Comparison of ENCODE assay signal across 8 cellular contexts in genomic region chr19:49637865-49638350, GRCh38. TPM values are rescaled to one million over a fixed set of nuclear protein-coding genes. Genes with fewer than 3 reads are reported as not detected.
A peak's percentile ranks its signal among the peaks of the same experiment; 100 is the strongest.
DNase-seq lines count a peak whose midpoint lies in the region; ATAC-seq, FAIRE-seq and TF ChIP-seq lines count a peak whose summit lies in the region.

No MANE protein-coding gene starts in this region.

- POLR2A ChIA-PET in HCT116 (lab: Charles Lee) = interaction anchor here (1.2 to 4.7 kb wide), 2 partner anchors 37 to 46 kb away, joined by 4 to 50 read pairs; partner anchors contain the start of gene PRR12
- POLR2A ChIA-PET in activated CD4-positive, alpha-beta memory T cell treated with anti-CD3 and anti-CD28 coated beads, Interleukin-2, amount 10 ng/mL, durations not matched to agents 7 days and 5 days (lab: Charles Lee) = interaction anchor here (0.7 kb wide), 1 partner anchor 822 kb away, joined by 3 read pairs; no protein-coding TSS in a partner anchor

- peak overlapping the region; percentile 99 for H3K9ac ChIP-seq in HCT116 (ENCODE audit: low read length)

- H3K27me3 ChIP-seq in HCT116 (ENCODE audit: insufficient read depth, low read length) (no peaks in the 10 kb centered on the region), heart left ventricle (no peaks in the 10 kb centered on the region)

- intact Hi-C loops in HCT116 (cut with micrococcal nuclease) = loop anchor here (2.0 kb wide), 1 partner anchor 23 kb away; no protein-coding TSS in a partner anchor
- intact Hi-C loops in heart left ventricle (cut with DNase I) = loop anchor here in 7 of 10 donors (2.0 to 5.0 kb wide), 4 partner anchors 41 to 47 kb away; partner anchors contain the start of gene PRR12 (in 5 of the 7)

- peak; percentile 33 for ATAC-seq in HCT116
- peak in 3 of 4 donors; percentile 7 to 17 (median 13) for ATAC-seq in heart left ventricle
- no peak for ATAC-seq in GM18861 (IDR thresholded peaks at IDR 0.05; ENCODE audit: unreplicated experiment)
- ATAC-seq in HG02759 (IDR thresholded peaks at IDR 0.05; ENCODE audit: unreplicated experiment) = no peak

- no peaks in the 10 kb centered on the region for H4K20me1 ChIP-seq in HCT116 (ENCODE audit: insufficient read depth)

- in situ Hi-C loops in ACHN (cut with HindIII; ENCODE audit: low pct_ligation_motif_present, low pct_unique_long_range_greater_than_20kb, low sequenced_read_pairs) = no loop called here

- peaks cover 17% of the 10 kb centered on the region for H3K79me2 ChIP-seq in HCT116 (ENCODE audit: insufficient read depth, low read length)

- peak overlapping the region; percentile 68 to 92 for H3K4me3 ChIP-seq in HCT116 (replicated peaks in 1 of 2; ENCODE audit: low read depth in 1 of 2, low read length in 2 of 2)
- H3K4me3 ChIP-seq in heart left ventricle = peak overlapping the region; percentile 18 to 100 (median 92)
- peak overlapping the region; percentile 14 for H3K4me3 ChIP-seq in retinal pigment epithelial cell (ENCODE audit: low read length)

- CTCF ChIA-PET in HCT116 (lab: Charles Lee) = interaction anchor here (0.9 kb wide), 1 partner anchor 68 kb away, joined by 5 read pairs; no protein-coding TSS in a partner anchor
- CTCF ChIA-PET in activated CD4-positive, alpha-beta memory T cell treated with anti-CD3 and anti-CD28 coated beads, Interleukin-2, amount 10 ng/mL, durations not matched to agents 7 days and 5 days (lab: Charles Lee) = no interaction called here

- peaks cover 5% of the 10 kb centered on the region for H3K36me3 Mint-ChIP-seq in activated CD4-positive, alpha-beta memory T cell treated with anti-CD3 and anti-CD28 coated beads, Interleukin-2, amount 10 ng/mL, durations not matched to agents 7 days and 5 days (ENCODE audit: low read depth)

- RAD21 ChIA-PET in HCT116 (lab: Charles Lee; ENCODE audit: low non-redundant PET in 1 of 2, low total read pairs in 2 of 2, uncharacterized antibody in 2 of 2, unreplicated experiment in 2 of 2) = no interaction called here

- H3K9me2 ChIP-seq in HCT116 (ENCODE audit: insufficient read depth) = no peaks in the 10 kb centered on the region

- H3K9me3 ChIP-seq in HCT116 (ENCODE audit: control insufficient read depth in 1 of 2, insufficient read depth in 1 of 2, low read depth in 1 of 2, low read length in 2 of 2) = no peaks in the 10 kb centered on the region
- no peaks in the 10 kb centered on the region for H3K9me3 ChIP-seq in heart left ventricle

- TF ChIP-seq POLR2A in HCT116 (IDR thresholded peaks at IDR 0.05; ENCODE audit: borderline replicate concordance, extremely low read depth, insufficient read depth, insufficient read length) = no peak
- TF ChIP-seq POLR2A in heart left ventricle (IDR thresholded peaks at IDR 0.05) = peak in 1 of 2 donors; percentile 60
- TF ChIP-seq POLR2A in GM12891 (IDR thresholded peaks at IDR 0.05; ENCODE audit: low read depth, low read length) = no peak

- no peaks in the 10 kb centered on the region for H3K9me3 Mint-ChIP-seq in activated CD4-positive, alpha-beta memory T cell treated with anti-CD3 and anti-CD28 coated beads, Interleukin-2, amount 10 ng/mL, durations not matched to agents 7 days and 5 days

- TF ChIP-seq RAD21 in HCT116 (IDR thresholded peaks at IDR 0.05; ENCODE audit: low read depth) = no peak

- no peak for TF ChIP-seq CTCF in HCT116 (IDR thresholded peaks at IDR 0.05 in 2 of 3, conservative IDR thresholded peaks at IDR 0.05 in 1 of 3; ENCODE audit: borderline replicate concordance in 1 of 3, insufficient read depth in 1 of 3, low read depth in 2 of 3, low read length in 2 of 3)
- no peak for TF ChIP-seq CTCF in heart left ventricle (IDR thresholded peaks at IDR 0.05)
- no peak for TF ChIP-seq CTCF in retinal pigment epithelial cell (conservative IDR thresholded peaks at IDR 0.05; ENCODE audit: low read depth, low read length)

- DNase-seq in ACHN (peak; percentile 77), HCT116 (ENCODE audit: low read depth, low spot score) (no peak), heart left ventricle (peak; percentile 92 to 95 (median 94)), retinal pigment epithelial cell (ENCODE audit: low read depth) (no peak), GM12891 (ENCODE audit: insufficient read length, low spot score) (no peak)
- DNase-seq in activated CD4-positive, alpha-beta memory T cell treated with anti-CD3 and anti-CD28 coated beads, Interleukin-2, amount 10 ng/mL, durations not matched to agents 7 days and 5 days = peak; percentile 30

- FAIRE-seq in GM12891 (lab: Jason Lieb, UNC) = no peak

- H3K36me3 ChIP-seq in HCT116 (ENCODE audit: control insufficient read depth in 1 of 2, insufficient read depth in 2 of 2, low read length in 2 of 2) = no peaks in the 10 kb centered on the region; a peak in 1 of 4 replicates
- peaks cover 0 to 23% (median 12%) of the 10 kb centered on the region in 9 donors for H3K36me3 ChIP-seq in heart left ventricle

- no peak overlapping the region for H2AFZ ChIP-seq in HCT116 (ENCODE audit: low read depth, low read length, poor library complexity, severe bottlenecking)

- H3K4me1 ChIP-seq in HCT116 (ENCODE audit: control insufficient read depth in 1 of 2, insufficient read depth in 2 of 2, low read length in 2 of 2) (peaks cover 11 to 42% of the 10 kb centered on the region in 2 experiments), heart left ventricle (peaks cover 0 to 55% (median 39%) of the 10 kb centered on the region in 12 donors)

- H3K27ac ChIP-seq in HCT116 (ENCODE audit: low read depth, low read length) (peak overlapping the region; percentile 98), heart left ventricle (peak overlapping the region; percentile 96 to 100 (median 99))

- H3K4me1 Mint-ChIP-seq in activated CD4-positive, alpha-beta memory T cell treated with anti-CD3 and anti-CD28 coated beads, Interleukin-2, amount 10 ng/mL, durations not matched to agents 7 days and 5 days = peaks cover 39% of the 10 kb centered on the region

- peak overlapping the region; percentile 92 for H3K4me2 ChIP-seq in HCT116 (ENCODE audit: low read length)

- H3K27ac Mint-ChIP-seq in activated CD4-positive, alpha-beta memory T cell treated with anti-CD3 and anti-CD28 coated beads, Interleukin-2, amount 10 ng/mL, durations not matched to agents 7 days and 5 days = no peak overlapping the region

- 6 to 11% (median 9%) methylated on average over 12 of the region's 12 CpGs for WGBS in heart left ventricle, 4 donors

- H3K27me3 Mint-ChIP-seq in activated CD4-positive, alpha-beta memory T cell treated with anti-CD3 and anti-CD28 coated beads, Interleukin-2, amount 10 ng/mL, durations not matched to agents 7 days and 5 days = peaks cover 6% of the 10 kb centered on the region

- no TSS peak for BruUV-seq in HCT116 (replicated peaks; lab: Mats Ljungman, UMichigan)

- H3K4me3 Mint-ChIP-seq in activated CD4-positive, alpha-beta memory T cell treated with anti-CD3 and anti-CD28 coated beads, Interleukin-2, amount 10 ng/mL, durations not matched to agents 7 days and 5 days = peak overlapping the region; percentile 98

TF ChIP-seq in GM12891, 5 proteins besides CTCF, POLR2A, EP300 and RAD21:
- TF ChIP-seq TAF1 (IDR thresholded peaks at IDR 0.05; ENCODE audit: low read depth, low read length) = no peak
- no peak for TF ChIP-seq POU2F2 (IDR thresholded peaks at IDR 0.05; ENCODE audit: low read depth, low read length)
- no peak for TF ChIP-seq POLR2AphosphoS5 (IDR thresholded peaks at IDR 0.05; ENCODE audit: low read depth, low read length)
- TF ChIP-seq SPI1 (IDR thresholded peaks at IDR 0.05; ENCODE audit: low read depth, low read length) = no peak
- TF ChIP-seq PAX5 (IDR thresholded peaks at IDR 0.05; ENCODE audit: insufficient read depth, low read length, severe bottlenecking) = no peak

RNA-seq across cellular contexts. Expression of gene RRAS, which starts 2.0 kb away (rescaled TPM):
- 55.9 TPM for total RNA-seq in HCT116 (2021; ENCODE audit: unreplicated experiment)
- polyA plus RNA-seq in HCT116 (2012) = 115 and 117 TPM in 2 replicates
- 10 to 100 TPM; 17.8 to 18.1 TPM for total RNA-seq in activated CD4-positive, alpha-beta memory T cell treated with anti-CD3 and anti-CD28 coated beads, Interleukin-2, amount 10 ng/mL, durations not matched to agents 7 days and 5 days
- 100 to 1,000 TPM in 7 of 9 donors, 10 to 100 TPM in 2; 64.4 to 149 (median 110) TPM for total RNA-seq in heart left ventricle
- 100 to 1,000 TPM; 133 to 177 TPM for polyA plus RNA-seq in heart left ventricle
- polyA plus RNA-seq in GM12891 (2012; ENCODE audit: low read depth, missing spikeins) = 3.7 TPM

RNA-seq across cellular contexts. Expression of gene SCAF1, which starts 4.1 kb away (rescaled TPM):
- total RNA-seq in HCT116 (2021; ENCODE audit: unreplicated experiment) (96.8 TPM), heart left ventricle (10 to 100 TPM; 24.5 to 52.8 (median 46.3) TPM)
- 39.9 and 46.0 TPM in 2 replicates for polyA plus RNA-seq in HCT116 (2012)
- 10 to 100 TPM; 65.3 to 66.4 TPM for total RNA-seq in activated CD4-positive, alpha-beta memory T cell treated with anti-CD3 and anti-CD28 coated beads, Interleukin-2, amount 10 ng/mL, durations not matched to agents 7 days and 5 days
- polyA plus RNA-seq in heart left ventricle = 10 to 100 TPM; 26.9 to 28.2 TPM
- polyA plus RNA-seq in GM12891 (2012; ENCODE audit: low read depth, missing spikeins) = 18.5 TPM

RNA-seq across cellular contexts. Expression of gene IRF3, which starts 27.7 kb away (rescaled TPM):
- 129 TPM for total RNA-seq in HCT116 (2021; ENCODE audit: unreplicated experiment)
- 109 and 131 TPM in 2 replicates for polyA plus RNA-seq in HCT116 (2012)
- 100 to 1,000 TPM; 163 to 174 TPM for total RNA-seq in activated CD4-positive, alpha-beta memory T cell treated with anti-CD3 and anti-CD28 coated beads, Interleukin-2, amount 10 ng/mL, durations not matched to agents 7 days and 5 days
- 10 to 100 TPM; 23.1 to 55.7 (median 30.5) TPM for total RNA-seq in heart left ventricle
- 10 to 100 TPM; 35.1 to 68.0 TPM for polyA plus RNA-seq in heart left ventricle
- polyA plus RNA-seq in GM12891 (2012; ENCODE audit: low read depth, missing spikeins) = 99.2 TPM

RNA-seq across cellular contexts. Expression of gene BCL2L12, which starts 27.8 kb away (rescaled TPM):
- total RNA-seq in HCT116 (2021; ENCODE audit: unreplicated experiment) (93.9 TPM), heart left ventricle (10 to 100 TPM in 5 of 9 donors, 1 to 10 TPM in 4; 5.9 to 15.9 (median 10.0) TPM)
- polyA plus RNA-seq in HCT116 (2012) = 71.6 and 83.5 TPM in 2 replicates
- 10 to 100 TPM; 71.2 to 74.3 TPM for total RNA-seq in activated CD4-positive, alpha-beta memory T cell treated with anti-CD3 and anti-CD28 coated beads, Interleukin-2, amount 10 ng/mL, durations not matched to agents 7 days and 5 days
- 10 to 100 TPM; 14.2 to 18.6 TPM for polyA plus RNA-seq in heart left ventricle
- polyA plus RNA-seq in GM12891 (2012; ENCODE audit: low read depth, missing spikeins) = 49.7 TPM

RNA-seq across cellular contexts. Expression of gene PRMT1, which starts 39.2 kb away (rescaled TPM):
- total RNA-seq in HCT116 (2021; ENCODE audit: unreplicated experiment) (428 TPM), heart left ventricle (100 to 1,000 TPM; 106 to 170 (median 124) TPM)
- polyA plus RNA-seq in HCT116 (2012) = 595 and 673 TPM in 2 replicates
- total RNA-seq in activated CD4-positive, alpha-beta memory T cell treated with anti-CD3 and anti-CD28 coated beads, Interleukin-2, amount 10 ng/mL, durations not matched to agents 7 days and 5 days = 100 to 1,000 TPM; 103 to 108 TPM
- 100 to 1,000 TPM; 113 to 283 TPM for polyA plus RNA-seq in heart left ventricle
- 282 TPM for polyA plus RNA-seq in GM12891 (2012; ENCODE audit: low read depth, missing spikeins)

Comparison
In these comparisons a context has a peak if more than half of its experiments do, and no peak if none do; other contexts are left out.
1. DNase-seq: peak in ACHN (single experiment), activated CD4-positive, alpha-beta memory T cell treated with anti-CD3 and anti-CD28 coated beads, Interleukin-2, amount 10 ng/mL, durations not matched to agents 7 days and 5 days (single experiment) and heart left ventricle (5 of 5); none in HCT116 (single experiment), retinal pigment epithelial cell (single experiment) and GM12891 (single experiment).
2. ATAC-seq: peak in HCT116 (single experiment) and heart left ventricle (3 of 4); none in GM18861 (single experiment) and HG02759 (single experiment).
3. H3K4me3 ChIP-seq: peak in every context shown above with its lines; median percentile 92 in heart left ventricle; 80 in HCT116; 14 in retinal pigment epithelial cell.